ENCODE assay signal across 8 cellular contexts in the genomic region with DNA sequence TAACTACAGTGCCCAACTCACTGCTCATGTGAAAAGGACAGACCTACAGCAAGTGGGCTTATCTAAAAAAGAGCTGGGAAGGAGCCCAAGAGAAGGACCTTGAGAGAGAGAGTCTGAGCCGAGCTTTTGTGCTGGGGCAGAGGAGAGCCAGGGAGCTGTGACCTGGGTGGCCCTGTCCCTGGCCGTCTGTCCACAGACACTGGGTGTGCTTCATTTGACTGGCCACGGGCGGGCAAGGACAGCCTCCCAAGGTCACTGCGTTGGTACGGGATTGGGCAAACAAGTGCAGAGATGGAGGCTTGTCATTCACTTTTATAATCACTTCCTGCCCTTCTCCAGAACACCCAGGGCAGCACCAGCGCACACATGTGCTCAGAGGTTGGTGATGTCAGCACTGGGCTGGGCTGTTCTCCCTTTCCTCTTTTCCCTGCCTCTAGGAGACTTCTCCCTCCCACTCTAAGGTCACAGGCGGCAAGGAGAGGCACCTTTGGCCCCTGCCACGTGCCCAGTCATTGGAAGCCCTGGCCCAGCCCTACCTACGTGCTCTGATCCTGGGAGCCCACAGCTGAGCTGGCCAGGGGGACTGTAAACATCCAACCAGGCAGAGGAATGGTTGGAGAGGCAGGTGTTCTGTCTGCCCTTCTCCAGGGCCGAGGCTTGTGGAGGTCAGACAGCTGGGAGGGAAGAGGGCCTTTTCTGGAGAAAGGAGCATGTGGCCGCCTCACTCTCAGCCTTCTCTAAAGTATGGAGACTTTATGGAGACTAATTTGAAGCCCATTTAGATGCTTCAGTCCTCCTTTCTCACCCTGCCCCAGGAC.
A peak's percentile ranks its signal among the peaks of the same experiment; 100 is the strongest.
DNase-seq lines count a peak whose midpoint lies in the region; ATAC-seq and TF ChIP-seq lines count a peak whose summit lies in the region.
"Had no signal": no experiment of that assay in that cellular context is flagged by ENCODE, and none has a peak within 500 bp of the region (broad histone marks: within the 10 kb centered on the region; RNA-seq: fewer than 3 reads in every experiment).

No MANE protein-coding gene starts in this region.

- in situ Hi-C loops in GM13976 (cut with MboI; ENCODE audit: low sequenced_read_pairs, unreplicated experiment): no loop called here

- peak overlapping the region; percentile 67 to 80 for H3K4me3 Mint-ChIP-seq in stimulated activated naive CD8-positive, alpha-beta T cell treated with anti-CD3 and anti-CD28 coated beads, Interleukin-15, amount 100 ng/mL, for 72 hours

- H3K9me3 Mint-ChIP-seq in stimulated activated naive CD8-positive, alpha-beta T cell treated with anti-CD3 and anti-CD28 coated beads, Interleukin-15, amount 100 ng/mL, for 72 hours: peaks cover 6 to 7% of the 10 kb centered on the region in 2 donors

- DNase-seq in NCI-H2029 treated with DMSO at 0.1 percent for 48 hours (lab: John Stamatoyannopoulos, UW): peak; percentile 62
- peak; percentile 69 for DNase-seq in activated CD8-positive, alpha-beta memory T cell treated with anti-CD3 and anti-CD28 coated beads, Interleukin-2, amount 50 U/mL, for 48 hours
- peak; percentile 48 for DNase-seq in left kidney (ENCODE audit: low read depth, low spot score)
- peak in 1 of 2 donors; percentile 43 for DNase-seq in stimulated activated naive CD8-positive, alpha-beta T cell treated with anti-CD3 and anti-CD28 coated beads, Interleukin-15, amount 100 ng/mL, for 72 hours
- DNase-seq in NCI-H526 treated with DMSO at 0.1 percent for 48 hours (lab: John Stamatoyannopoulos, UW): no peak
- no peak for DNase-seq in RKO (ENCODE audit: low spot score)
- DNase-seq in GM13976 (ENCODE audit: low spot score): no peak
- DNase-seq: nucleus accumbens had no signal

- H3K27ac Mint-ChIP-seq in stimulated activated naive CD8-positive, alpha-beta T cell treated with anti-CD3 and anti-CD28 coated beads, Interleukin-15, amount 100 ng/mL, for 72 hours: peak overlapping the region; percentile 92 to 94

- peaks cover 67% of the 10 kb centered on the region for H3K4me1 Mint-ChIP-seq in stimulated activated naive CD8-positive, alpha-beta T cell treated with anti-CD3 and anti-CD28 coated beads, Interleukin-15, amount 100 ng/mL, for 72 hours

- ATAC-seq in stimulated activated naive CD8-positive, alpha-beta T cell treated with anti-CD3 and anti-CD28 coated beads, Interleukin-15, amount 100 ng/mL, for 72 hours: peak; percentile 74

- no peaks in the 10 kb centered on the region for H3K27me3 Mint-ChIP-seq in stimulated activated naive CD8-positive, alpha-beta T cell treated with anti-CD3 and anti-CD28 coated beads, Interleukin-15, amount 100 ng/mL, for 72 hours

- TF ChIP-seq CTCF in GM13976 (IDR thresholded peaks at IDR 0.05; ENCODE audit: borderline replicate concordance, control extremely low read depth, extremely low read depth, insufficient read depth, missing control alignments): no peak

Comparison
In these comparisons a context has a peak if more than half of its experiments do, and no peak if none do; other contexts are left out.
1. DNase-seq: peak in NCI-H2029 treated with DMSO at 0.1 percent for 48 hours (single experiment), activated CD8-positive, alpha-beta memory T cell treated with anti-CD3 and anti-CD28 coated beads, Interleukin-2, amount 50 U/mL, for 48 hours (single experiment) and left kidney (single experiment); none in NCI-H526 treated with DMSO at 0.1 percent for 48 hours (single experiment), RKO (single experiment) and GM13976 (single experiment).